Comparison of ENCODE assay signal across 26 cellular contexts in genomic region chr6:35321091-35321490, GRCh38. TPM values are rescaled to one million over a fixed set of nuclear protein-coding genes. Genes with fewer than 3 reads are reported as not detected.
DNase-seq lines count a peak whose midpoint lies in the region; ATAC-seq and TF ChIP-seq lines count a peak whose summit lies in the region.
"Had no signal": no experiment of that assay in that cellular context is flagged by ENCODE, and none has a peak within 500 bp of the region (broad histone marks: within the 10 kb centered on the region; RNA-seq: fewer than 3 reads in every experiment).

No MANE protein-coding gene starts in this region.

- TF ChIP-seq CTCF in CD8-positive, alpha-beta T cell (IDR thresholded peaks at IDR 0.05): no peak
- no peak for TF ChIP-seq CTCF in MM.1S (IDR thresholded peaks at IDR 0.05; ENCODE audit: low read length)

- no peak for ATAC-seq in CD8-positive, alpha-beta T cell
- ATAC-seq in activated T-helper 17 cell treated with anti-CD3 and anti-CD28 coated beads, Interleukin-2, amount 50 U/mL, for 72 hours (replicated peaks): no peak
- ATAC-seq: pancreas had no signal

- H3K4me1 Mint-ChIP-seq in activated T-cell treated with anti-CD3 and anti-CD28 coated beads, Interleukin-2, amount 50 U/mL, for 24 hours (ENCODE audit: low read depth): peaks cover 14% of the 10 kb centered on the region
- peaks cover 30% of the 10 kb centered on the region for H3K4me1 Mint-ChIP-seq in CD8-positive, alpha-beta T cell (ENCODE audit: low read depth)
- peaks cover 13% of the 10 kb centered on the region for H3K4me1 Mint-ChIP-seq in activated T-helper 17 cell treated with anti-CD3 and anti-CD28 coated beads, Interleukin-2, amount 50 U/mL, for 72 hours

- H3K4ac ChIP-seq in trophoblast cell (ENCODE audit: low read depth, low read length): no peak overlapping the region

- no peaks in the 10 kb centered on the region for H3F3A ChIP-seq in MM.1S (ENCODE audit: insufficient read depth, low read length)

- H3K4me2 ChIP-seq in trophoblast cell (ENCODE audit: low read length): no peak overlapping the region
- no peak overlapping the region for H3K4me2 ChIP-seq in MM.1S (ENCODE audit: low read depth, low read length)
- H3K4me2 ChIP-seq: smooth muscle cell had no signal

- H2BK12ac ChIP-seq in trophoblast cell (ENCODE audit: low read length): peak overlapping the region; percentile 79

- H4K91ac ChIP-seq in trophoblast cell (ENCODE audit: low read depth, low read length): peak overlapping the region; percentile 32

- H3K9me3 ChIP-seq in CD8-positive, alpha-beta T cell (ENCODE audit: low read length): no peaks in the 10 kb centered on the region
- H3K9me3 ChIP-seq in trophoblast cell (ENCODE audit: insufficient read depth, low read depth, low read length): peaks cover 3% of the 10 kb centered on the region
- H3K9me3 ChIP-seq in MM.1S (replicated peaks; ENCODE audit: insufficient read depth, low read length): no peaks in the 10 kb centered on the region
- H3K9me3 ChIP-seq: colonic mucosa, pancreas, transverse colon had no signal

- no peak overlapping the region for H3K23ac ChIP-seq in trophoblast cell (ENCODE audit: low read length)

- H3K36me3 ChIP-seq in CD8-positive, alpha-beta T cell (ENCODE audit: insufficient read depth, low read length): peaks cover 69% of the 10 kb centered on the region
- H3K36me3 ChIP-seq in trophoblast cell (ENCODE audit: control insufficient read depth in 1 of 2, insufficient read depth in 2 of 2, low read length in 2 of 2) (no peaks in the 10 kb centered on the region), MM.1S (replicated peaks; ENCODE audit: insufficient read depth, low read length) (no peaks in the 10 kb centered on the region)
- H3K36me3 ChIP-seq: colonic mucosa, pancreas, transverse colon, WERI-Rb-1 had no signal

- H4K8ac ChIP-seq in trophoblast cell (ENCODE audit: low read depth, low read length): peak overlapping the region; percentile 43

- peak overlapping the region; percentile 12 for H2BK5ac ChIP-seq in trophoblast cell (ENCODE audit: low read depth, low read length, poor library complexity)

- H3K9ac ChIP-seq in trophoblast cell (ENCODE audit: low read length) (no peak overlapping the region), MM.1S (ENCODE audit: low read length) (no peak overlapping the region)

- H4K12ac ChIP-seq in trophoblast cell (ENCODE audit: low read depth, low read length): no peak overlapping the region

- no peaks in the 10 kb centered on the region for H4K20me1 ChIP-seq in MM.1S (ENCODE audit: insufficient read depth, low read length)

- peaks cover 6% of the 10 kb centered on the region for H3K79me1 ChIP-seq in trophoblast cell (ENCODE audit: low read length)

- no peak overlapping the region for H3K4me3 ChIP-seq in CD8-positive, alpha-beta T cell (ENCODE audit: low read depth, low read length)
- H3K4me3 ChIP-seq in trophoblast cell (ENCODE audit: low read depth, low read length) (no peak overlapping the region), MM.1S (ENCODE audit: low read length) (no peak overlapping the region)
- H3K4me3 ChIP-seq: colonic mucosa, pancreas, smooth muscle cell, transverse colon had no signal

- H3K27me3 ChIP-seq in CD8-positive, alpha-beta T cell (ENCODE audit: insufficient read depth, low read length): no peaks in the 10 kb centered on the region
- H3K27me3 ChIP-seq in trophoblast cell (ENCODE audit: insufficient read depth, low read length) (peaks cover 4% of the 10 kb centered on the region), MM.1S (replicated peaks; ENCODE audit: insufficient read depth, low read length) (no peaks in the 10 kb centered on the region)
- H3K27me3 ChIP-seq: colonic mucosa, pancreas, transverse colon had no signal

- DNase-seq in activated T-cell treated with anti-CD3 and anti-CD28 coated beads, Interleukin-2, amount 50 U/mL, for 24 hours: no peak
- no peak for DNase-seq in activated T-cell treated with anti-CD3 and anti-CD28 coated beads, Interleukin-2, amount 50 U/mL, for 1 hour
- peak in 1 of 7 experiments; percentile 42 for DNase-seq in CD8-positive, alpha-beta T cell
- DNase-seq in trophoblast cell (no peak), iPS-NIHi7 (ENCODE audit: extremely low spot score) (no peak), NCI-H2081 (lab: John Stamatoyannopoulos, UW) (no peak), MM.1S (no peak)
- DNase-seq: ACHN; activated CD4-positive, alpha-beta T cell treated with anti-CD3 and anti-CD28 coated beads, Interleukin-2, amount 50 U/mL, for 4 hours; activated effector memory CD4-positive, alpha-beta T cell treated with anti-CD3 and anti-CD28 coated beads, Interleukin-2, amount 50 U/mL, for 16 hours; colonic mucosa; DMS79 treated with DMSO at 0.1 percent for 48 hours; effector CD8-positive, alpha-beta T cell; GF-D8; head of caudate nucleus; NCI-H2081 treated with DMSO at 0.1 percent for 48 hours; NCI-H774; nephron progenitor cell; pancreas; RPMI8226; stimulated activated CD4-positive, alpha-beta T cell treated with anti-CD3 and anti-CD28 coated beads, Interleukin-1b, Interleukin-23, amount 100 ng/mL, for 48 hours; stimulated activated CD8-positive, alpha-beta memory T cell treated with anti-CD3 and anti-CD28 coated beads, Interleukin-4, amount 100 ng/mL, for 48 hours; transverse colon; WERI-Rb-1 had no signal

- peak overlapping the region; percentile 6 for H3K27ac ChIP-seq in CD8-positive, alpha-beta T cell (ENCODE audit: low read depth, low read length)
- H3K27ac ChIP-seq in trophoblast cell (ENCODE audit: low read depth, low read length): no peak overlapping the region
- no peak overlapping the region for H3K27ac ChIP-seq in MM.1S (ENCODE audit: low read length)
- H3K27ac ChIP-seq: colonic mucosa, pancreas, transverse colon, WERI-Rb-1 had no signal

- H3K4me1 ChIP-seq in CD8-positive, alpha-beta T cell (ENCODE audit: insufficient read depth, low read length): peaks cover 6% of the 10 kb centered on the region
- H3K4me1 ChIP-seq in trophoblast cell (ENCODE audit: control insufficient read depth in 1 of 2, insufficient read depth in 2 of 2, low read length in 2 of 2): peaks cover 15 to 18% of the 10 kb centered on the region in 2 experiments
- no peaks in the 10 kb centered on the region for H3K4me1 ChIP-seq in MM.1S (ENCODE audit: low read length)
- H3K4me1 ChIP-seq: colonic mucosa had no signal

- POLR2A ChIA-PET in CD8-positive, alpha-beta T cell (lab: Charles Lee): interaction anchor here (1.4 kb wide), 1 partner anchor 20 kb away, joined by 4 read pairs; no protein-coding TSS in a partner anchor

- intact Hi-C loops in CD8-positive, alpha-beta T cell (cut with DNase I, micrococcal nuclease): no loop called here

- H3K9me2 ChIP-seq in MM.1S (replicated peaks; ENCODE audit: insufficient read depth, low read length): no peaks in the 10 kb centered on the region

- H2AK5ac ChIP-seq in trophoblast cell (ENCODE audit: low read length): no peak overlapping the region

- H3K4me3 Mint-ChIP-seq in activated T-cell treated with anti-CD3 and anti-CD28 coated beads, Interleukin-2, amount 50 U/mL, for 24 hours: no peak overlapping the region
- H3K4me3 Mint-ChIP-seq in CD8-positive, alpha-beta T cell: no peak overlapping the region
- no peak overlapping the region for H3K4me3 Mint-ChIP-seq in activated T-helper 17 cell treated with anti-CD3 and anti-CD28 coated beads, Interleukin-2, amount 50 U/mL, for 72 hours
- H3K4me3 Mint-ChIP-seq: nephron progenitor cell had no signal

- H3K18ac ChIP-seq in trophoblast cell (ENCODE audit: low read length): peak overlapping the region; percentile 40

- peaks cover 83% of the 10 kb centered on the region for H3K36me3 Mint-ChIP-seq in activated T-cell treated with anti-CD3 and anti-CD28 coated beads, Interleukin-2, amount 50 U/mL, for 24 hours (ENCODE audit: low read depth)
- peaks cover 80% of the 10 kb centered on the region for H3K36me3 Mint-ChIP-seq in CD8-positive, alpha-beta T cell
- H3K36me3 Mint-ChIP-seq in activated T-helper 17 cell treated with anti-CD3 and anti-CD28 coated beads, Interleukin-2, amount 50 U/mL, for 72 hours (ENCODE audit: low read depth): peaks cover 89% of the 10 kb centered on the region

- H3K14ac ChIP-seq in trophoblast cell (ENCODE audit: low read length): no peak overlapping the region

- H3K79me2 ChIP-seq in trophoblast cell (ENCODE audit: control insufficient read depth, insufficient read depth, low read length, poor library complexity) (no peaks in the 10 kb centered on the region), MM.1S (ENCODE audit: low read length) (no peaks in the 10 kb centered on the region)

- CTCF ChIA-PET in CD8-positive, alpha-beta T cell (lab: Charles Lee): interaction anchor here (1.2 to 21.4 kb wide), 3 partner anchors 9 to 28 kb away, joined by 3 to 545 read pairs (median 9); partner anchors contain the start of genes DEF6 and PPARD

- peak overlapping the region; percentile 82 for H3K27ac Mint-ChIP-seq in activated T-cell treated with anti-CD3 and anti-CD28 coated beads, Interleukin-2, amount 50 U/mL, for 24 hours
- H3K27ac Mint-ChIP-seq in CD8-positive, alpha-beta T cell: peak overlapping the region; percentile 73
- peak overlapping the region; percentile 58 for H3K27ac Mint-ChIP-seq in activated T-helper 17 cell treated with anti-CD3 and anti-CD28 coated beads, Interleukin-2, amount 50 U/mL, for 72 hours
- H3K27ac Mint-ChIP-seq: nephron progenitor cell had no signal

- WGBS in trophoblast cell (ENCODE audit: extremely low coverage, insufficient coverage, insufficient read length): no CpG with 5 or more reads among the region's 8 CpGs

- peak overlapping the region; percentile 31 for H2BK120ac ChIP-seq in trophoblast cell (ENCODE audit: insufficient read depth, low read length, poor library complexity)

- no peaks in the 10 kb centered on the region for H3K9me3 Mint-ChIP-seq in activated T-cell treated with anti-CD3 and anti-CD28 coated beads, Interleukin-2, amount 50 U/mL, for 24 hours
- H3K9me3 Mint-ChIP-seq in CD8-positive, alpha-beta T cell: no peaks in the 10 kb centered on the region
- no peaks in the 10 kb centered on the region for H3K9me3 Mint-ChIP-seq in activated T-helper 17 cell treated with anti-CD3 and anti-CD28 coated beads, Interleukin-2, amount 50 U/mL, for 72 hours

- H2AFZ ChIP-seq in trophoblast cell (ENCODE audit: insufficient read depth, low read length, poor library complexity): no peak overlapping the region
- H2AFZ ChIP-seq in MM.1S (ENCODE audit: low read length): no peak overlapping the region

- H3K27me3 Mint-ChIP-seq in activated T-cell treated with anti-CD3 and anti-CD28 coated beads, Interleukin-2, amount 50 U/mL, for 24 hours: no peaks in the 10 kb centered on the region
- no peaks in the 10 kb centered on the region for H3K27me3 Mint-ChIP-seq in CD8-positive, alpha-beta T cell (ENCODE audit: low read depth)
- H3K27me3 Mint-ChIP-seq in activated T-helper 17 cell treated with anti-CD3 and anti-CD28 coated beads, Interleukin-2, amount 50 U/mL, for 72 hours: no peaks in the 10 kb centered on the region

RNA-seq across cellular contexts. Expression of gene PPARD, which starts 21.3 kb away (rescaled TPM):
- total RNA-seq in CD8-positive, alpha-beta T cell: 10 to 100 TPM; 20.0 to 21.5 TPM
- total RNA-seq in activated T-helper 17 cell treated with anti-CD3 and anti-CD28 coated beads, Interleukin-2, amount 50 U/mL, for 72 hours: 10 to 100 TPM; 21.0 to 27.9 TPM
- 72.3 and 76.8 TPM in 2 replicates for polyA plus RNA-seq in trophoblast cell (2013)

RNA-seq across cellular contexts. Expression of gene DEF6, which starts 23.5 kb away (rescaled TPM):
- total RNA-seq in CD8-positive, alpha-beta T cell: 100 to 1,000 TPM; 172 to 182 TPM
- 100 to 1,000 TPM; 117 to 133 TPM for total RNA-seq in activated T-helper 17 cell treated with anti-CD3 and anti-CD28 coated beads, Interleukin-2, amount 50 U/mL, for 72 hours
- polyA plus RNA-seq in trophoblast cell (2013): 2.9 TPM in 2 replicates
